Comparison of ENCODE assay signal across 25 cellular contexts in the genomic region with DNA sequence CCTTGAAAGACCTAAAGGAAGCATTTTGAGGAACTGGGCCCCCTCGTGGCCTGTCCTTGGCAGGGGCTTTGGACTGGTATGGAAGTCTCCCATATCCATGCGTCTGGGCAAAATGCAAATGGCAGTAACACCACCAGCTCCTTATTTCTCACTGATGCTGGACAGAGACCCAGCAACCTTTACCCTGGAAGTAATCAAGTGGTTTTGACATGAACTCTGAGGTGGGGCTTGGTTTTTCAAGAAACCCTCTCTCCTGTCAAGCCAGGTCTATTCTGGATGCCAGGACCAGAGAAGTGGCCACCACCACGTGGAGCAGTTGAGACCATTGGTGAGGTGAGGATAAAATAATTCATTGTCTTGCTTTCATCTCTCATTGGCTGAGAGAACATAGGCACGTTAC.
A peak's percentile ranks its signal among the peaks of the same experiment; 100 is the strongest.
DNase-seq lines count a peak whose midpoint lies in the region; ATAC-seq, FAIRE-seq and TF ChIP-seq lines count a peak whose summit lies in the region.
"Had no signal": no experiment of that assay in that cellular context is flagged by ENCODE, and none has a peak within 500 bp of the region (broad histone marks: within the 10 kb centered on the region; RNA-seq: fewer than 3 reads in every experiment).

No MANE protein-coding gene starts in this region.

- H3K4me3 Mint-ChIP-seq in activated T-helper 2 cell treated with anti-CD3 and anti-CD28 coated beads, Interferon-gamma antibody, Interleukin-2, Interleukin-4, amounts not matched to agents 10 μg/mL and 5 μg/mL and 100 μg/mL, durations not matched to agents 14 hours and 24 hours and 36 hours (ENCODE audit: low read depth): no peak overlapping the region
- H3K4me3 Mint-ChIP-seq in activated T-cell treated with anti-CD3 and anti-CD28 coated beads, Interleukin-2, amount 50 U/mL, for 4 hours: no peak overlapping the region
- H3K4me3 Mint-ChIP-seq: activated naive CD8-positive, alpha-beta T cell; IgD-negative memory B cell; nephron progenitor cell; stimulated activated memory B cell treated with anti-CD40 and anti-IgM and Interleukin-4, amounts not matched to agents 10 μg/mL and 1 μg/mL and 100 μg/mL, for 72 hours had no signal

- no peaks in the 10 kb centered on the region for H3K9me3 Mint-ChIP-seq in activated T-helper 2 cell treated with anti-CD3 and anti-CD28 coated beads, Interferon-gamma antibody, Interleukin-2, Interleukin-4, amounts not matched to agents 10 μg/mL and 5 μg/mL and 100 μg/mL, durations not matched to agents 14 hours and 24 hours and 36 hours
- H3K9me3 Mint-ChIP-seq in activated T-cell treated with anti-CD3 and anti-CD28 coated beads, Interleukin-2, amount 50 U/mL, for 4 hours: no peaks in the 10 kb centered on the region
- H3K9me3 Mint-ChIP-seq: IgD-negative memory B cell, nephron progenitor cell had no signal

- H3K27ac Mint-ChIP-seq in activated T-helper 2 cell treated with anti-CD3 and anti-CD28 coated beads, Interferon-gamma antibody, Interleukin-2, Interleukin-4, amounts not matched to agents 10 μg/mL and 5 μg/mL and 100 μg/mL, durations not matched to agents 14 hours and 24 hours and 36 hours: no peak overlapping the region
- H3K27ac Mint-ChIP-seq: activated naive CD8-positive, alpha-beta T cell; IgD-negative memory B cell; nephron progenitor cell; stimulated activated memory B cell treated with anti-CD40 and anti-IgM and Interleukin-4, amounts not matched to agents 10 μg/mL and 1 μg/mL and 100 μg/mL, for 72 hours had no signal

- no peak for FAIRE-seq in GM12891 (lab: Jason Lieb, UNC)

- intact Hi-C loops in activated T-helper 2 cell treated with anti-CD3 and anti-CD28 coated beads, Interferon-gamma antibody, Interleukin-2, Interleukin-4, amounts not matched to agents 10 μg/mL and 5 μg/mL and 100 μg/mL, durations not matched to agents 14 hours and 24 hours and 36 hours (cut with micrococcal nuclease): no loop called here

- H3K4me1 Mint-ChIP-seq in activated T-helper 2 cell treated with anti-CD3 and anti-CD28 coated beads, Interferon-gamma antibody, Interleukin-2, Interleukin-4, amounts not matched to agents 10 μg/mL and 5 μg/mL and 100 μg/mL, durations not matched to agents 14 hours and 24 hours and 36 hours (ENCODE audit: low read depth): peaks cover 2% of the 10 kb centered on the region
- no peaks in the 10 kb centered on the region for H3K4me1 Mint-ChIP-seq in activated T-cell treated with anti-CD3 and anti-CD28 coated beads, Interleukin-2, amount 50 U/mL, for 4 hours (ENCODE audit: low read depth)
- H3K4me1 Mint-ChIP-seq: nephron progenitor cell had no signal

- H3K36me3 Mint-ChIP-seq in activated T-helper 2 cell treated with anti-CD3 and anti-CD28 coated beads, Interferon-gamma antibody, Interleukin-2, Interleukin-4, amounts not matched to agents 10 μg/mL and 5 μg/mL and 100 μg/mL, durations not matched to agents 14 hours and 24 hours and 36 hours (ENCODE audit: low read depth): no peaks in the 10 kb centered on the region
- H3K36me3 Mint-ChIP-seq in activated T-cell treated with anti-CD3 and anti-CD28 coated beads, Interleukin-2, amount 50 U/mL, for 4 hours (ENCODE audit: insufficient read depth): no peaks in the 10 kb centered on the region
- H3K36me3 Mint-ChIP-seq: activated naive CD8-positive, alpha-beta T cell; IgD-negative memory B cell had no signal

- in situ Hi-C loops in SK-MEL-5 (cut with HindIII; ENCODE audit: low pct_unique_long_range_greater_than_20kb, low sequenced_read_pairs): no loop called here

- no peak for ATAC-seq in HG03135 (IDR thresholded peaks at IDR 0.05; ENCODE audit: unreplicated experiment)
- ATAC-seq in activated T-cell treated with anti-CD3 and anti-CD28 coated beads, Interleukin-2, amount 50 U/mL, for 4 hours: no peak
- ATAC-seq: HCT116; stimulated activated memory B cell treated with anti-CD40 and anti-IgM and Interleukin-4, amounts not matched to agents 10 μg/mL and 1 μg/mL and 100 μg/mL, for 72 hours had no signal

- TF ChIP-seq POLR2A in GM12891 (IDR thresholded peaks at IDR 0.05; ENCODE audit: low read depth, low read length): no peak

- peaks cover 19% of the 10 kb centered on the region for H3K27me3 Mint-ChIP-seq in activated T-helper 2 cell treated with anti-CD3 and anti-CD28 coated beads, Interferon-gamma antibody, Interleukin-2, Interleukin-4, amounts not matched to agents 10 μg/mL and 5 μg/mL and 100 μg/mL, durations not matched to agents 14 hours and 24 hours and 36 hours (ENCODE audit: low read depth)
- H3K27me3 Mint-ChIP-seq in activated T-cell treated with anti-CD3 and anti-CD28 coated beads, Interleukin-2, amount 50 U/mL, for 4 hours (ENCODE audit: low read depth): peaks cover 11% of the 10 kb centered on the region
- H3K27me3 Mint-ChIP-seq: activated naive CD8-positive, alpha-beta T cell had no signal

- DNase-seq in DMS 273 (lab: John Stamatoyannopoulos, UW; ENCODE audit: unreplicated experiment) (peak; percentile 9), DMS 273 treated with DMSO at 0.1 percent for 48 hours (lab: John Stamatoyannopoulos, UW) (no peak), GM12891 (ENCODE audit: insufficient read length, low spot score) (no peak), SK-MEL-5 (ENCODE audit: low read depth, low spot score) (peak; percentile 32), iPS-NIHi7 (ENCODE audit: extremely low spot score) (peak; percentile 12)
- DNase-seq in activated T-helper 2 cell treated with anti-CD3 and anti-CD28 coated beads, Interferon-gamma antibody, Interleukin-2, Interleukin-4, amounts not matched to agents 10 μg/mL and 5 μg/mL and 100 μg/mL, durations not matched to agents 14 hours and 24 hours and 36 hours (ENCODE audit: low spot score): no peak
- DNase-seq in activated T-cell treated with anti-CD3 and anti-CD28 coated beads, Interleukin-2, amount 50 U/mL, for 4 hours: no peak
- DNase-seq: activated effector memory CD4-positive, alpha-beta T cell treated with anti-CD3 and anti-CD28 coated beads, Interleukin-2, amount 50 U/mL, for 16 hours; C1 segment of cervical spinal cord; EL; hypothalamus; mammary epithelial cell; NCI-H1105 treated with DMSO at 0.1 percent for 48 hours; NCI-H2029; NCI-H2227 treated with DMSO at 0.1 percent for 48 hours; NCI-H526; nephron progenitor cell; NK-92 treated with Interleukin-12 subunit alpha and Interleukin-12 subunit beta, amount 100 ng/mL, for 24 hours; Right ventricle myocardium superior; trophoblast cell had no signal

TF ChIP-seq in GM12891, 5 proteins besides CTCF, POLR2A, EP300 and RAD21:
- TF ChIP-seq SPI1 (IDR thresholded peaks at IDR 0.05; ENCODE audit: low read depth, low read length) (0 out of 2 replicates have a peak, but pooled peaks have one; percentile 4), TAF1 (IDR thresholded peaks at IDR 0.05; ENCODE audit: low read depth, low read length) (no peak)
TF ChIP-seq in GM12891: peak in this region for 1.

Comparison
In these comparisons a context has a peak if more than half of its experiments do, and no peak if none do; other contexts are left out.
1. DNase-seq: peak in DMS 273 (single experiment), SK-MEL-5 (single experiment) and iPS-NIHi7 (single experiment); none in DMS 273 treated with DMSO at 0.1 percent for 48 hours (single experiment), GM12891 (single experiment), activated T-helper 2 cell treated with anti-CD3 and anti-CD28 coated beads, Interferon-gamma antibody, Interleukin-2, Interleukin-4, amounts not matched to agents 10 μg/mL and 5 μg/mL and 100 μg/mL, durations not matched to agents 14 hours and 24 hours and 36 hours (single experiment) and activated T-cell treated with anti-CD3 and anti-CD28 coated beads, Interleukin-2, amount 50 U/mL, for 4 hours (single experiment).